In genomic region chr1:228274452-228275153, GRCh38 we compare ENCODE assay signal across 8 cellular contexts.
A peak's percentile ranks its signal among the peaks of the same experiment; 100 is the strongest.
DNase-seq lines count a peak whose midpoint lies in the region; ATAC-seq and TF ChIP-seq lines count a peak whose summit lies in the region.

No MANE protein-coding gene starts in this region.

- H3K9me3 Mint-ChIP-seq in Caco-2 (ENCODE audit: unreplicated experiment) (no peaks in the 10 kb centered on the region), endodermal cell (no peaks in the 10 kb centered on the region), progenitor cell of endocrine pancreas (ENCODE audit: low read depth) (no peaks in the 10 kb centered on the region)

- H3K27me3 Mint-ChIP-seq in Caco-2 (ENCODE audit: insufficient read depth, unreplicated experiment): no peaks in the 10 kb centered on the region
- peaks cover 5% of the 10 kb centered on the region for H3K27me3 Mint-ChIP-seq in endodermal cell (ENCODE audit: insufficient read depth)
- no peaks in the 10 kb centered on the region for H3K27me3 Mint-ChIP-seq in progenitor cell of endocrine pancreas

- TF ChIP-seq CTCF in Caco-2 (IDR thresholded peaks at IDR 0.05; ENCODE audit: insufficient read depth in 1 of 2, low read depth in 1 of 2, low read length in 1 of 2, severe bottlenecking in 1 of 2, unreplicated experiment in 1 of 2) (no peak), Peyer's patch (IDR thresholded peaks at IDR 0.05) (no peak), endodermal cell (conservative IDR thresholded peaks at IDR 0.05) (peak; percentile 37), progenitor cell of endocrine pancreas (IDR thresholded peaks at IDR 0.05; ENCODE audit: unreplicated experiment) (no peak)

- H3K36me3 Mint-ChIP-seq in Caco-2 (ENCODE audit: insufficient read depth, unreplicated experiment): peaks cover 6% of the 10 kb centered on the region
- H3K36me3 Mint-ChIP-seq in endodermal cell (ENCODE audit: low read depth): peaks cover 12% of the 10 kb centered on the region
- peaks cover 6% of the 10 kb centered on the region for H3K36me3 Mint-ChIP-seq in progenitor cell of endocrine pancreas (ENCODE audit: insufficient read depth)

- CTCF ChIA-PET in Caco-2 (lab: Charles Lee): no interaction called here

- peak in 1 of 2 experiments; percentile 29 for DNase-seq in Caco-2
- DNase-seq in Peyer's patch: no peak
- DNase-seq in endodermal cell: peak; percentile 64
- peak; percentile 8 for DNase-seq in progenitor cell of endocrine pancreas (ENCODE audit: low spot score, unreplicated experiment)
- DNase-seq in activated gamma-delta T cell treated with Interleukin-2 at 50 U/mL for 16 hours: no peak
- DNase-seq in NCI-H2171 (lab: John Stamatoyannopoulos, UW): no peak
- no peak for DNase-seq in cerebellum (ENCODE audit: low spot score)

- no peaks in the 10 kb centered on the region for H3K4me1 Mint-ChIP-seq in Caco-2 (ENCODE audit: low read depth, unreplicated experiment)
- H3K4me1 Mint-ChIP-seq in endodermal cell: no peaks in the 10 kb centered on the region
- H3K4me1 Mint-ChIP-seq in progenitor cell of endocrine pancreas (ENCODE audit: low read depth): no peaks in the 10 kb centered on the region

- H3K27ac ChIP-seq in Peyer's patch: no peak overlapping the region
- H3K27ac ChIP-seq in endodermal cell (ENCODE audit: low read depth, low read length): no peak overlapping the region

- H3K27me3 ChIP-seq in Caco-2 (replicated peaks; ENCODE audit: control insufficient read depth, insufficient read depth, low read length) (no peaks in the 10 kb centered on the region), Peyer's patch (no peaks in the 10 kb centered on the region), endodermal cell (ENCODE audit: control insufficient read depth, insufficient read depth, low read length, poor library complexity, severe bottlenecking) (no peaks in the 10 kb centered on the region)

- no peaks in the 10 kb centered on the region for H3K36me3 ChIP-seq in Caco-2 (ENCODE audit: control insufficient read depth, insufficient read depth, low read length)
- no peaks in the 10 kb centered on the region for H3K36me3 ChIP-seq in Peyer's patch
- H3K36me3 ChIP-seq in endodermal cell (ENCODE audit: control insufficient read depth, insufficient read depth, low read length): peaks cover 11% of the 10 kb centered on the region

- 90 to 95% methylated on average over 17 to 25 of the region's 25 CpGs for WGBS in endodermal cell (ENCODE audit: insufficient coverage in 1 of 2, insufficient read length in 1 of 2), 2 experiments

- no peak for ATAC-seq in HG03108 (IDR thresholded peaks at IDR 0.05; ENCODE audit: unreplicated experiment)

- intact Hi-C loops in Caco-2 (cut with micrococcal nuclease; ENCODE audit: unreplicated experiment): no loop called here

- POLR2A ChIA-PET in Caco-2 (lab: Charles Lee): interaction anchor here (0.9 kb wide), 1 partner anchor 183 kb away, joined by 3 read pairs; no protein-coding TSS in a partner anchor

- no peak overlapping the region for H3K9ac ChIP-seq in endodermal cell (ENCODE audit: extremely low read depth, low read length, poor library complexity, severe bottlenecking)

- H3K4me3 Mint-ChIP-seq in Caco-2 (ENCODE audit: unreplicated experiment): peak overlapping the region; percentile 75
- peak overlapping the region; percentile 54 for H3K4me3 Mint-ChIP-seq in endodermal cell
- H3K4me3 Mint-ChIP-seq in progenitor cell of endocrine pancreas (ENCODE audit: low read depth): peak overlapping the region; percentile 61

- H3K9me3 ChIP-seq in Caco-2: no peaks in the 10 kb centered on the region
- H3K9me3 ChIP-seq in Peyer's patch: no peaks in the 10 kb centered on the region
- no peaks in the 10 kb centered on the region for H3K9me3 ChIP-seq in endodermal cell (ENCODE audit: control insufficient read depth, low read length)

- H3K4me3 ChIP-seq in Caco-2 (ENCODE audit: low read depth, low read length): no peak overlapping the region
- H3K4me3 ChIP-seq in Peyer's patch: peak overlapping the region in 3 of 4 donors; percentile 59 to 69 (median 66)
- H3K4me3 ChIP-seq in endodermal cell (ENCODE audit: low read length): peak overlapping the region; percentile 72

- BruUV-seq in Caco-2 (replicated peaks; lab: Mats Ljungman, UMichigan): no TSS peak

- H3K27ac Mint-ChIP-seq in Caco-2 (ENCODE audit: unreplicated experiment) (no peak overlapping the region), endodermal cell (no peak overlapping the region), progenitor cell of endocrine pancreas (peak overlapping the region; percentile 69)

- H3K4me1 ChIP-seq in Caco-2 (no peaks in the 10 kb centered on the region; the same call in 1 of the 2 replicates), Peyer's patch (peaks cover 0 to 12% (median 5%) of the 10 kb centered on the region in 4 donors), endodermal cell (ENCODE audit: control insufficient read depth, insufficient read depth, low read length) (no peaks in the 10 kb centered on the region)

- TF ChIP-seq POLR2A in Peyer's patch (IDR thresholded peaks at IDR 0.05): no peak

Comparison
In these comparisons a context has a peak if more than half of its experiments do, and no peak if none do; other contexts are left out.
1. DNase-seq: peak in endodermal cell (single experiment) and progenitor cell of endocrine pancreas (single experiment); none in Peyer's patch (0 of 3), activated gamma-delta T cell treated with Interleukin-2 at 50 U/mL for 16 hours (single experiment), NCI-H2171 (single experiment) and cerebellum (single experiment).
2. Peak in every context shown above with its lines, with median percentiles within 50 percentile points of each other: H3K4me3 Mint-ChIP-seq.